Comparison of ENCODE assay signal across 17 cellular contexts in the genomic region with DNA sequence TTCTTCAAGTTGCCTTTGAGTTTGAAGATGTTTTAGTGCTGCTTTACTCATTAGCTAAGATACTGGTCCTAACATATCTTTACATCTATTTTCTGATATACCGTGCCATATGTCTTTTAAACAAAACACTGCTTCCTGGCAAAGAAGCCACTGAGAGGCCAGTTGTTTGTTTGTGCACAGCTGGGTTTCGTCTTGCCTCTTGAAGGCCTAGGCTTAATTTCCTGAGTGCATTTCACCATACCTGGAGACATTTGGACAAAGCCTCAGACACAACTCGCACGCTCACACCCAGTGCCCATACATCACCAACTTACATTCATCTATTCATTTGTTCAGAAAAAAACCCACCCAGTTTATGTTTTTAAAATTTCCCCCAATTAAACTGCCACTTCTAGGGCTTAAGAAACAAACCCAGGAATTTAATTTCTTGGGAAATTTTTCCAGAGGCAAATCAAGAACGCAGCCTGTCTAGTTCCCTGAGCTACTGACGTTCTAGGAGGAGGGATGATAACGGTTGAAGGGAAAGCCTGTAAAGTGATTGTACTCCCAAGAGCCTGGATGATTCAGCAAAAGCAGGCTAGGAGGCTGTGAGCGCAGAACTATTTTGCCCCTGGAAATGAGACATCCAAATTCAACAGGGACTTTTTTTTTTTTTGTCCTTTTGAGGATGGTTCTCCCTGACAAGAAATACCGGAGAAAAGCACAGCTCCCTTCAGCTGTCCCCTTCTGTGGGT.
DNase-seq lines count a peak whose midpoint lies in the region; ATAC-seq, FAIRE-seq and TF ChIP-seq lines count a peak whose summit lies in the region.
"Had no signal": no experiment of that assay in that cellular context is flagged by ENCODE, and none has a peak within 500 bp of the region (broad histone marks: within the 10 kb centered on the region; RNA-seq: fewer than 3 reads in every experiment).

No MANE protein-coding gene starts in this region.

- 0 out of 22 replicates have a peak, but pooled peaks cover 0 to 6% (median 0%) of the 10 kb centered on the region in 11 experiments for H3K27me3 ChIP-seq in BLaER1 treated with 17β-estradiol and CSF1 and Interleukin-3, amounts not matched to agents 10 nM and 100 nM
- H3K27me3 ChIP-seq in tibial artery: no peaks in the 10 kb centered on the region
- no peaks in the 10 kb centered on the region for H3K27me3 ChIP-seq in gastrocnemius medialis

- TF ChIP-seq POLR2A in gastrocnemius medialis (IDR thresholded peaks at IDR 0.05): no peak

- no peak for FAIRE-seq in kidney (lab: Jason Lieb, UNC)
- FAIRE-seq: bronchial epithelial cell had no signal

- DNase-seq in NCI-H226: peak; percentile 23
- no peak for DNase-seq in endothelial cell (ENCODE audit: low spot score)
- DNase-seq in tibial artery: no peak
- DNase-seq in gastrocnemius medialis: no peak
- no peak for DNase-seq in cerebellar cortex (ENCODE audit: low spot score)
- no peak for DNase-seq in kidney
- DNase-seq: activated CD4-positive, alpha-beta T cell treated with anti-CD3 and anti-CD28 coated beads for 48 hours; GDM1; NCI-H1105; NK-92 treated with Interleukin-12 subunit alpha and Interleukin-12 subunit beta, amount 100 ng/mL, for 24 hours; stimulated activated CD4-positive, alpha-beta T cell treated with anti-CD3 and anti-CD28 coated beads, Interleukin-1b, Interleukin-23, amount 100 ng/mL, for 48 hours had no signal

- peak overlapping the region; percentile 19 for H3K27ac Mint-ChIP-seq in endothelial cell (ENCODE audit: unreplicated experiment)
- H3K27ac Mint-ChIP-seq: activated T-helper 2 cell treated with anti-CD3 and anti-CD28 coated beads, Interferon-gamma antibody, Interleukin-2, Interleukin-4, amounts not matched to agents 10 μg/mL and 5 μg/mL and 100 μg/mL, durations not matched to agents 14 hours and 24 hours and 36 hours; stimulated activated naive B cell treated with anti-CD40 and anti-IgM and Interleukin-4, amounts not matched to agents 10 μg/mL and 1 μg/mL and 100 μg/mL, for 72 hours had no signal

- peak overlapping the region in 2 of 11 experiments; percentile 19 to 25; a peak in 1 of 22 replicates for H3K9ac ChIP-seq in BLaER1 treated with 17β-estradiol and CSF1 and Interleukin-3, amounts not matched to agents 10 nM and 100 nM
- no peak overlapping the region for H3K9ac ChIP-seq in kidney (ENCODE audit: low read length in 2 of 2)

- no peaks in the 10 kb centered on the region for H3K36me3 ChIP-seq in BLaER1 treated with 17β-estradiol and CSF1 and Interleukin-3, amounts not matched to agents 10 nM and 100 nM
- H3K36me3 ChIP-seq in mesodermal cell (ENCODE audit: control insufficient read depth, insufficient read depth, low read length): no peaks in the 10 kb centered on the region
- H3K36me3 ChIP-seq in tibial artery: no peaks in the 10 kb centered on the region
- no peaks in the 10 kb centered on the region for H3K36me3 ChIP-seq in gastrocnemius medialis
- H3K36me3 ChIP-seq in kidney (ENCODE audit: control insufficient read depth in 1 of 2, insufficient read depth in 2 of 2, low read length in 2 of 2): no peaks in the 10 kb centered on the region

- no peak overlapping the region for H3K4me3 Mint-ChIP-seq in endothelial cell (ENCODE audit: unreplicated experiment)

- no peaks in the 10 kb centered on the region for H4K20me1 ChIP-seq in BLaER1 treated with 17β-estradiol and CSF1 and Interleukin-3, amounts not matched to agents 10 nM and 100 nM

- H3K27ac ChIP-seq in BLaER1 treated with 17β-estradiol and CSF1 and Interleukin-3, amounts not matched to agents 10 nM and 100 nM: peak overlapping the region in 7 of 11 experiments; percentile 3 to 44 (median 15); a peak in 8 of 22 replicates
- H3K27ac ChIP-seq in mesodermal cell (ENCODE audit: low read depth, low read length, severe bottlenecking): peak overlapping the region; percentile 79
- H3K27ac ChIP-seq in tibial artery: no peak overlapping the region
- H3K27ac ChIP-seq in gastrocnemius medialis: no peak overlapping the region
- no peak overlapping the region for H3K27ac ChIP-seq in kidney (ENCODE audit: low read depth in 2 of 2, low read length in 2 of 2)
- H3K27ac ChIP-seq: C4-2B had no signal

- no peaks in the 10 kb centered on the region for H3K9me3 Mint-ChIP-seq in endothelial cell (ENCODE audit: unreplicated experiment)
- H3K9me3 Mint-ChIP-seq: activated T-helper 2 cell treated with anti-CD3 and anti-CD28 coated beads, Interferon-gamma antibody, Interleukin-2, Interleukin-4, amounts not matched to agents 10 μg/mL and 5 μg/mL and 100 μg/mL, durations not matched to agents 14 hours and 24 hours and 36 hours; stimulated activated naive B cell treated with anti-CD40 and anti-IgM and Interleukin-4, amounts not matched to agents 10 μg/mL and 1 μg/mL and 100 μg/mL, for 72 hours had no signal

- peaks cover 38% of the 10 kb centered on the region for H3K4me1 Mint-ChIP-seq in endothelial cell (ENCODE audit: unreplicated experiment)

- in situ Hi-C loops in gastrocnemius medialis (cut with MboI; ENCODE audit: low sequenced_read_pairs in 4 of 4): loop anchor here in 1 of 4 donors (10.0 kb wide), 1 partner anchor 142 kb away; no protein-coding TSS in a partner anchor

- no peak for ATAC-seq in gastrocnemius medialis

- peak overlapping the region in 10 of 11 experiments; percentile 31 to 63 (median 46); a peak in 19 of 22 replicates for H3K4me2 ChIP-seq in BLaER1 treated with 17β-estradiol and CSF1 and Interleukin-3, amounts not matched to agents 10 nM and 100 nM

- H3K36me3 Mint-ChIP-seq in endothelial cell (ENCODE audit: low read depth, unreplicated experiment): no peaks in the 10 kb centered on the region
- H3K36me3 Mint-ChIP-seq: stimulated activated naive B cell treated with anti-CD40 and anti-IgM and Interleukin-4, amounts not matched to agents 10 μg/mL and 1 μg/mL and 100 μg/mL, for 72 hours had no signal

- no peaks in the 10 kb centered on the region for H3K27me3 Mint-ChIP-seq in endothelial cell (ENCODE audit: unreplicated experiment)

- H3K4me1 ChIP-seq in BLaER1 treated with 17β-estradiol and CSF1 and Interleukin-3, amounts not matched to agents 10 nM and 100 nM: peaks cover 13 to 40% (median 35%) of the 10 kb centered on the region in 10 experiments
- peaks cover 14% of the 10 kb centered on the region for H3K4me1 ChIP-seq in mesodermal cell (ENCODE audit: control insufficient read depth, insufficient read depth, low read length, poor library complexity, severe bottlenecking)
- H3K4me1 ChIP-seq in tibial artery: peaks cover 0 to 9% (median 2%) of the 10 kb centered on the region in 4 donors
- peaks cover 5 to 6% of the 10 kb centered on the region in 2 donors for H3K4me1 ChIP-seq in gastrocnemius medialis
- H3K4me1 ChIP-seq in kidney (ENCODE audit: control insufficient read depth in 1 of 2, insufficient read depth in 1 of 2, low read depth in 1 of 2, low read length in 2 of 2): no peaks in the 10 kb centered on the region

- TF ChIP-seq CTCF in endothelial cell (IDR thresholded peaks at IDR 0.05; ENCODE audit: unreplicated experiment) (no peak), tibial artery (IDR thresholded peaks at IDR 0.05) (no peak), gastrocnemius medialis (IDR thresholded peaks at IDR 0.05 in 4 of 5, conservative IDR thresholded peaks at IDR 0.05 in 1 of 5) (no peak), kidney (IDR thresholded peaks at IDR 0.05; ENCODE audit: borderline replicate concordance, extremely low read depth, insufficient read depth) (no peak)

- WGBS in mesodermal cell (ENCODE audit: insufficient coverage in 2 of 2), 2 experiments: 77 to 86% methylated on average over 6 to 7 of the region's 9 CpGs

- H3K9me3 ChIP-seq in BLaER1 treated with 17β-estradiol and CSF1 and Interleukin-3, amounts not matched to agents 10 nM and 100 nM (replicated peaks in 1 of 11): peaks cover 0 to 16% (median 7%) of the 10 kb centered on the region in 11 experiments; a peak in 11 of 22 replicates
- no peaks in the 10 kb centered on the region for H3K9me3 ChIP-seq in mesodermal cell (ENCODE audit: control insufficient read depth, low read length)
- no peaks in the 10 kb centered on the region for H3K9me3 ChIP-seq in tibial artery
- H3K9me3 ChIP-seq in gastrocnemius medialis: no peaks in the 10 kb centered on the region
- H3K9me3 ChIP-seq in kidney (ENCODE audit: control insufficient read depth in 1 of 2, low read length in 2 of 2): no peaks in the 10 kb centered on the region

- H3K4me3 ChIP-seq in BLaER1 treated with 17β-estradiol and CSF1 and Interleukin-3, amounts not matched to agents 10 nM and 100 nM: no peak overlapping the region
- H3K4me3 ChIP-seq in mesodermal cell (ENCODE audit: extremely low read depth, insufficient read depth, low read length, poor library complexity, severe bottlenecking) (no peak overlapping the region), tibial artery (no peak overlapping the region), gastrocnemius medialis (no peak overlapping the region), kidney (ENCODE audit: low read length in 2 of 2) (no peak overlapping the region)

- intact Hi-C loops in tibial artery (cut with DNase I; ENCODE audit: low total_unique reads) (no loop called here), gastrocnemius medialis (cut with DNase I; ENCODE audit: low total_unique reads) (no loop called here), kidney (cut with DNase I) (no loop called here)

Comparison
In these comparisons a context has a peak if more than half of its experiments do, and no peak if none do; other contexts are left out.
1. H3K27ac ChIP-seq: peak in BLaER1 treated with 17β-estradiol and CSF1 and Interleukin-3, amounts not matched to agents 10 nM and 100 nM (7 of 11) and mesodermal cell (single experiment); none in tibial artery (0 of 2), gastrocnemius medialis (0 of 4) and kidney (0 of 2).